11 cellular contexts compared by ENCODE assay signal in genomic region chr2:222730346-222731065, GRCh38. TPM values are rescaled to one million over a fixed set of nuclear protein-coding genes. Genes with fewer than 3 reads are reported as not detected.
DNase-seq lines count a peak whose midpoint lies in the region; ATAC-seq lines count a peak whose summit lies in the region.
"Had no signal": no experiment of that assay in that cellular context is flagged by ENCODE, and none has a peak within 500 bp of the region (broad histone marks: within the 10 kb centered on the region; RNA-seq: fewer than 3 reads in every experiment).

No MANE protein-coding gene starts in this region.

- H3K9me3 ChIP-seq in stomach smooth muscle (ENCODE audit: control insufficient read depth in 2 of 2, low read length in 2 of 2) = no peaks in the 10 kb centered on the region
- H3K9me3 ChIP-seq: A549 had no signal

- H3K9ac ChIP-seq in stomach smooth muscle (ENCODE audit: low read length in 2 of 2) = no peak overlapping the region

- H3K36me3 ChIP-seq in stomach smooth muscle (ENCODE audit: control insufficient read depth in 2 of 2, insufficient read depth in 2 of 2, low read length in 2 of 2) = no peaks in the 10 kb centered on the region

- H3K4me3 Mint-ChIP-seq in activated CD4-positive, alpha-beta T cell treated with anti-CD3 and anti-CD28 coated beads, Interleukin-2, amount 10 ng/mL, durations not matched to agents 24 days and 14 days = no peak overlapping the region

- intact Hi-C loops in activated CD4-positive, alpha-beta T cell treated with anti-CD3 and anti-CD28 coated beads, Interleukin-2, amount 10 ng/mL, durations not matched to agents 24 days and 14 days (cut with micrococcal nuclease) = no loop called here

- peaks cover 13% of the 10 kb centered on the region for H3K27me3 Mint-ChIP-seq in activated CD4-positive, alpha-beta T cell treated with anti-CD3 and anti-CD28 coated beads, Interleukin-2, amount 10 ng/mL, durations not matched to agents 24 days and 14 days

- no peak overlapping the region for H3K27ac Mint-ChIP-seq in activated CD4-positive, alpha-beta T cell treated with anti-CD3 and anti-CD28 coated beads, Interleukin-2, amount 10 ng/mL, durations not matched to agents 24 days and 14 days

- ATAC-seq in HG02943 (IDR thresholded peaks at IDR 0.05; ENCODE audit: low read depth, unreplicated experiment) = peak; percentile 51

- peak; percentile 59 for DNase-seq in activated CD4-positive, alpha-beta T cell treated with anti-CD3 and anti-CD28 coated beads, Interleukin-2, amount 10 ng/mL, durations not matched to agents 24 days and 14 days
- no peak for DNase-seq in activated CD4-positive, alpha-beta T cell treated with anti-CD3 and anti-CD28 coated beads for 4 hours
- peak; percentile 12 for DNase-seq in OCI-M1 (lab: John Stamatoyannopoulos, UW)
- no peak for DNase-seq in COLO829 (ENCODE audit: low spot score)
- no peak for DNase-seq in AG08395 (ENCODE audit: low spot score)
- DNase-seq in activated CD4-positive, alpha-beta T cell treated with anti-CD3 and anti-CD28 coated beads, Interleukin-2, amount 50 U/mL, for 1 hour = no peak

- H3K4me3 ChIP-seq in stomach smooth muscle (ENCODE audit: low read length in 2 of 2) = peak overlapping the region; percentile 16 to 44
- H3K4me3 ChIP-seq: A549 had no signal

- peaks cover 2% of the 10 kb centered on the region for H3K4me1 Mint-ChIP-seq in activated CD4-positive, alpha-beta T cell treated with anti-CD3 and anti-CD28 coated beads, Interleukin-2, amount 10 ng/mL, durations not matched to agents 24 days and 14 days

- H3K9me3 Mint-ChIP-seq in activated CD4-positive, alpha-beta T cell treated with anti-CD3 and anti-CD28 coated beads, Interleukin-2, amount 10 ng/mL, durations not matched to agents 24 days and 14 days = no peaks in the 10 kb centered on the region

- H3K36me3 Mint-ChIP-seq in activated CD4-positive, alpha-beta T cell treated with anti-CD3 and anti-CD28 coated beads, Interleukin-2, amount 10 ng/mL, durations not matched to agents 24 days and 14 days (ENCODE audit: low read depth) = no peaks in the 10 kb centered on the region

- H3K27ac ChIP-seq in stomach smooth muscle (ENCODE audit: low read length) = peak overlapping the region; percentile 37
- H3K27ac ChIP-seq: A549 had no signal

- H3K4me1 ChIP-seq in stomach smooth muscle (ENCODE audit: control insufficient read depth, insufficient read depth, low read length) = peaks cover 30% of the 10 kb centered on the region

- no peaks in the 10 kb centered on the region for H3K27me3 ChIP-seq in stomach smooth muscle (ENCODE audit: control insufficient read depth in 1 of 2, insufficient read depth in 2 of 2, low read length in 2 of 2)

RNA-seq across cellular contexts. Expression of gene MOGAT1, which starts 59.0 kb away (rescaled TPM):
- total RNA-seq in activated CD4-positive, alpha-beta T cell treated with anti-CD3 and anti-CD28 coated beads, Interleukin-2, amount 10 ng/mL, durations not matched to agents 24 days and 14 days = not detected in 2 replicates
- total RNA-seq: dermis microvascular lymphatic vessel endothelial cell; T-helper 2 cell treated with Interferon-gamma antibody and Interleukin-4, amounts not matched to agents 100 ng/mL and 5 ng/mL, for 36 hours had no signal

Comparison
In these comparisons a context has a peak if more than half of its experiments do, and no peak if none do; other contexts are left out.
1. DNase-seq: peak in activated CD4-positive, alpha-beta T cell treated with anti-CD3 and anti-CD28 coated beads, Interleukin-2, amount 10 ng/mL, durations not matched to agents 24 days and 14 days (single experiment) and OCI-M1 (single experiment); none in activated CD4-positive, alpha-beta T cell treated with anti-CD3 and anti-CD28 coated beads for 4 hours (0 of 2), COLO829 (single experiment), AG08395 (single experiment) and activated CD4-positive, alpha-beta T cell treated with anti-CD3 and anti-CD28 coated beads, Interleukin-2, amount 50 U/mL, for 1 hour (single experiment).